Comparison of ENCODE assay signal across 25 cellular contexts in genomic region chr2:237478969-237479368, GRCh38. TPM values are rescaled to one million over a fixed set of nuclear protein-coding genes. Genes with fewer than 3 reads are reported as not detected.
"Had no signal": no experiment of that assay in that cellular context is flagged by ENCODE, and none has a peak within 500 bp of the region (broad histone marks: within the 10 kb centered on the region; RNA-seq: fewer than 3 reads in every experiment).

No MANE protein-coding gene starts in this region.

- H3K36me3 ChIP-seq: lower lobe of right lung, neural progenitor cell, right lobe of liver, suprapubic skin had no signal

- FAIRE-seq: frontal cortex, small intestine had no signal

- H3K9me3 Mint-ChIP-seq: naive B cell; natural killer cell treated with Interleukin-12 subunit alpha and Interleukin-12 subunit beta and Interleukin-15 and Interleukin-18, amount 100 ng/mL, for 72 hours; neural progenitor cell; stimulated activated naive B cell treated with anti-CD40 and anti-IgM and Interleukin-4, amounts not matched to agents 10 μg/mL and 1 μg/mL and 100 μg/mL, for 72 hours; stimulated activated naive CD8-positive, alpha-beta T cell treated with anti-CD3 and anti-CD28 coated beads, Interleukin-15, Interleukin-2, amounts not matched to agents 100 ng/mL and 50 ng/mL, for 24 hours had no signal

- H3K4me2 ChIP-seq: neural progenitor cell had no signal

- H3K27ac Mint-ChIP-seq: immature natural killer cell; naive B cell; natural killer cell treated with Interleukin-12 subunit alpha and Interleukin-12 subunit beta and Interleukin-15 and Interleukin-18, amount 100 ng/mL, for 72 hours; neural progenitor cell; stimulated activated naive B cell treated with anti-CD40 and anti-IgM and Interleukin-4, amounts not matched to agents 10 μg/mL and 1 μg/mL and 100 μg/mL, for 72 hours; stimulated activated naive CD8-positive, alpha-beta T cell treated with anti-CD3 and anti-CD28 coated beads, Interleukin-15, Interleukin-2, amounts not matched to agents 100 ng/mL and 50 ng/mL, for 24 hours had no signal

- H3K4me1 ChIP-seq: neural progenitor cell had no signal

- H3K4me3 ChIP-seq: dorsolateral prefrontal cortex, lower lobe of right lung, neural progenitor cell, psoas muscle, right lobe of liver, suprapubic skin had no signal

- DNase-seq: cerebellar nuclear complex; effector CD4-positive, alpha-beta T cell; immature natural killer cell; islet precursor cell; kidney glomerular epithelial cell; left colon; left ventricle myocardium superior; lower lobe of right lung; naive B cell; psoas muscle; retina; right lobe of liver; small intestine; stimulated activated CD4-positive, alpha-beta T cell treated with anti-CD3 and anti-CD28 coated beads, Interleukin-15, amount 100 ng/mL, for 24 hours; stimulated activated CD4-positive, alpha-beta T cell treated with anti-CD3 and anti-CD28 coated beads, Interleukin-2, amount 100 ng/mL, for 48 hours; stimulated activated naive B cell treated with anti-CD40 and anti-IgM and Interleukin-4, amounts not matched to agents 10 μg/mL and 1 μg/mL and 100 μg/mL, for 72 hours; trophoblast cell had no signal

- H3K27ac ChIP-seq: lower lobe of right lung, neural progenitor cell, parathyroid adenoma, psoas muscle, right lobe of liver, suprapubic skin had no signal

- H3K4me3 Mint-ChIP-seq: immature natural killer cell; natural killer cell treated with Interleukin-12 subunit alpha and Interleukin-12 subunit beta and Interleukin-15 and Interleukin-18, amount 100 ng/mL, for 72 hours; neural progenitor cell; stimulated activated naive B cell treated with anti-CD40 and anti-IgM and Interleukin-4, amounts not matched to agents 10 μg/mL and 1 μg/mL and 100 μg/mL, for 72 hours; stimulated activated naive CD8-positive, alpha-beta T cell treated with anti-CD3 and anti-CD28 coated beads, Interleukin-15, Interleukin-2, amounts not matched to agents 100 ng/mL and 50 ng/mL, for 24 hours had no signal

- H3K36me3 Mint-ChIP-seq: immature natural killer cell; naive B cell; natural killer cell treated with Interleukin-12 subunit alpha and Interleukin-12 subunit beta and Interleukin-15 and Interleukin-18, amount 100 ng/mL, for 72 hours; neural progenitor cell; stimulated activated naive B cell treated with anti-CD40 and anti-IgM and Interleukin-4, amounts not matched to agents 10 μg/mL and 1 μg/mL and 100 μg/mL, for 72 hours had no signal

- H3K9me3 ChIP-seq: lower lobe of right lung, psoas muscle, right lobe of liver, suprapubic skin had no signal

- ATAC-seq: left colon; left ventricle myocardium superior; lower lobe of right lung; natural killer cell treated with Interleukin-12 subunit alpha and Interleukin-12 subunit beta and Interleukin-15 and Interleukin-18, amount 100 ng/mL, for 72 hours; psoas muscle; stimulated activated naive B cell treated with anti-CD40 and anti-IgM and Interleukin-4, amounts not matched to agents 10 μg/mL and 1 μg/mL and 100 μg/mL, for 72 hours had no signal

- H3K27me3 ChIP-seq: right lobe of liver, suprapubic skin had no signal

RNA-seq across cellular contexts. Expression of gene MLPH, which starts 8.1 kb away (rescaled TPM):
- total RNA-seq: mononuclear cell; natural killer cell treated with Interleukin-12 subunit alpha and Interleukin-12 subunit beta and Interleukin-15 and Interleukin-18, amount 100 ng/mL, for 72 hours had no signal
- polyA plus RNA-seq: immature natural killer cell had no signal
